Comparison of ENCODE assay signal across 17 cellular contexts in the genomic region with DNA sequence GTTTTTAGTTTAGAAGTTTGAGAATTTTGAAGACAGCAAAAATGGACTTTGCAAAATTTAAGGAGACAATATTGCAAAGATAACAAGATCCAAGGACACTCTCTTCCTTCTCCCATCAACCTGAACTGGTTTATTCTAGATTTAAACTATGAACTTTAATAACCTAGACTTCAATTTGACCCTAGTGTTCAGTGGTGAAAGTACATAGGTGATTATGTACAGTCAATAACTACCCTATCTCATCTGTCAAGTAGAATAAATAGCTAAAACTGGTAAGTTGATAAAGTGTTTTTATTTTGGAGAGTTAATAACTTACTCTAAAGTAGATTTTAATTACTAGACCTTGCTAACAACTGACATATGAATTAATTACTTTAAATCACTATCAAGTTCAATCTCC. TPM values are rescaled to one million over a fixed set of nuclear protein-coding genes. Genes with fewer than 3 reads are reported as not detected.
DNase-seq lines count a peak whose midpoint lies in the region; ATAC-seq and TF ChIP-seq lines count a peak whose summit lies in the region.
"Had no signal": no experiment of that assay in that cellular context is flagged by ENCODE, and none has a peak within 500 bp of the region (broad histone marks: within the 10 kb centered on the region; RNA-seq: fewer than 3 reads in every experiment).

No MANE protein-coding gene starts in this region.

- H3K27me3 Mint-ChIP-seq in HFFc6 (ENCODE audit: insufficient read depth) (no peaks in the 10 kb centered on the region), mesothelial cell of epicardium (ENCODE audit: low read depth) (no peaks in the 10 kb centered on the region), type B pancreatic cell (no peaks in the 10 kb centered on the region)
- no peaks in the 10 kb centered on the region for H3K27me3 Mint-ChIP-seq in stimulated activated naive CD8-positive, alpha-beta T cell treated with anti-CD3 and anti-CD28 coated beads, Interleukin-15, amount 100 ng/mL, for 72 hours
- no peaks in the 10 kb centered on the region for H3K27me3 Mint-ChIP-seq in stimulated activated memory B cell treated with anti-CD40 and anti-IgM and Interleukin-4, amounts not matched to agents 10 μg/mL and 1 μg/mL and 100 μg/mL, for 72 hours
- H3K27me3 Mint-ChIP-seq: CD4-positive, CD25-positive, alpha-beta regulatory T cell; CD8-positive, alpha-beta memory T cell had no signal

- ATAC-seq in stimulated activated naive CD8-positive, alpha-beta T cell treated with anti-CD3 and anti-CD28 coated beads, Interleukin-15, amount 100 ng/mL, for 72 hours, result no peak
- no peak for ATAC-seq in stimulated activated memory B cell treated with anti-CD40 and anti-IgM and Interleukin-4, amounts not matched to agents 10 μg/mL and 1 μg/mL and 100 μg/mL, for 72 hours
- ATAC-seq: HCT116 had no signal

- H3K36me3 Mint-ChIP-seq in HFFc6 (ENCODE audit: low read depth) (no peaks in the 10 kb centered on the region), mesothelial cell of epicardium (peaks cover 5% of the 10 kb centered on the region), type B pancreatic cell (peaks cover 5% of the 10 kb centered on the region)
- H3K36me3 Mint-ChIP-seq in stimulated activated memory B cell treated with anti-CD40 and anti-IgM and Interleukin-4, amounts not matched to agents 10 μg/mL and 1 μg/mL and 100 μg/mL, for 72 hours, result peaks cover 2% of the 10 kb centered on the region

- peak overlapping the region; percentile 55 for H3K27ac ChIP-seq in epithelial cell of prostate

- TF ChIP-seq CTCF in HFFc6 (IDR thresholded peaks at IDR 0.05) (peak; percentile 28; the same call in 1 of the 2 replicates), mesothelial cell of epicardium (IDR thresholded peaks at IDR 0.05; ENCODE audit: unreplicated experiment) (peak; percentile 25), type B pancreatic cell (conservative IDR thresholded peaks at IDR 0.05) (peak; percentile 40)

- DNase-seq in HFFc6 (no peak), epithelial cell of prostate (ENCODE audit: low read depth, low spot score) (no peak), mesothelial cell of epicardium (ENCODE audit: low spot score in 2 of 2, unreplicated experiment in 2 of 2) (no peak), type B pancreatic cell (ENCODE audit: extremely low spot score, unreplicated experiment) (no peak), ecto neural progenitor cell (ENCODE audit: low spot score) (no peak)
- no peak for DNase-seq in stimulated activated naive CD8-positive, alpha-beta T cell treated with anti-CD3 and anti-CD28 coated beads, Interleukin-15, amount 100 ng/mL, for 72 hours
- DNase-seq: ACHN; BE2C; C1 segment of cervical spinal cord; CD4-positive, CD25-positive, alpha-beta regulatory T cell; CD8-positive, alpha-beta memory T cell; COR-L47; GDM1; GOT3; H7 had no signal

- no peaks in the 10 kb centered on the region for H3K9me3 Mint-ChIP-seq in HFFc6
- H3K9me3 Mint-ChIP-seq in mesothelial cell of epicardium, result peaks cover 3% of the 10 kb centered on the region
- no peaks in the 10 kb centered on the region for H3K9me3 Mint-ChIP-seq in type B pancreatic cell
- peaks cover 0 to 1% of the 10 kb centered on the region in 2 donors for H3K9me3 Mint-ChIP-seq in stimulated activated naive CD8-positive, alpha-beta T cell treated with anti-CD3 and anti-CD28 coated beads, Interleukin-15, amount 100 ng/mL, for 72 hours
- H3K9me3 Mint-ChIP-seq in stimulated activated memory B cell treated with anti-CD40 and anti-IgM and Interleukin-4, amounts not matched to agents 10 μg/mL and 1 μg/mL and 100 μg/mL, for 72 hours, result no peaks in the 10 kb centered on the region
- H3K9me3 Mint-ChIP-seq: CD8-positive, alpha-beta memory T cell had no signal

- peaks cover 18% of the 10 kb centered on the region for H3K4me1 Mint-ChIP-seq in HFFc6 (ENCODE audit: low read depth)
- H3K4me1 Mint-ChIP-seq in mesothelial cell of epicardium, result peaks cover 4% of the 10 kb centered on the region
- H3K4me1 Mint-ChIP-seq in type B pancreatic cell (ENCODE audit: unreplicated experiment), result peaks cover 4% of the 10 kb centered on the region
- H3K4me1 Mint-ChIP-seq in stimulated activated naive CD8-positive, alpha-beta T cell treated with anti-CD3 and anti-CD28 coated beads, Interleukin-15, amount 100 ng/mL, for 72 hours, result peaks cover 6% of the 10 kb centered on the region
- H3K4me1 Mint-ChIP-seq in stimulated activated memory B cell treated with anti-CD40 and anti-IgM and Interleukin-4, amounts not matched to agents 10 μg/mL and 1 μg/mL and 100 μg/mL, for 72 hours, result no peaks in the 10 kb centered on the region
- H3K4me1 Mint-ChIP-seq: CD8-positive, alpha-beta memory T cell had no signal

- H3K27ac Mint-ChIP-seq in HFFc6 (no peak overlapping the region), mesothelial cell of epicardium (no peak overlapping the region), type B pancreatic cell (no peak overlapping the region)
- H3K27ac Mint-ChIP-seq in stimulated activated naive CD8-positive, alpha-beta T cell treated with anti-CD3 and anti-CD28 coated beads, Interleukin-15, amount 100 ng/mL, for 72 hours, result no peak overlapping the region
- no peak overlapping the region for H3K27ac Mint-ChIP-seq in stimulated activated memory B cell treated with anti-CD40 and anti-IgM and Interleukin-4, amounts not matched to agents 10 μg/mL and 1 μg/mL and 100 μg/mL, for 72 hours
- H3K27ac Mint-ChIP-seq: CD4-positive, CD25-positive, alpha-beta regulatory T cell; CD8-positive, alpha-beta memory T cell had no signal

- H3K4me3 Mint-ChIP-seq in HFFc6 (no peak overlapping the region), mesothelial cell of epicardium (no peak overlapping the region), type B pancreatic cell (no peak overlapping the region)
- H3K4me3 Mint-ChIP-seq in stimulated activated naive CD8-positive, alpha-beta T cell treated with anti-CD3 and anti-CD28 coated beads, Interleukin-15, amount 100 ng/mL, for 72 hours, result no peak overlapping the region
- no peak overlapping the region for H3K4me3 Mint-ChIP-seq in stimulated activated memory B cell treated with anti-CD40 and anti-IgM and Interleukin-4, amounts not matched to agents 10 μg/mL and 1 μg/mL and 100 μg/mL, for 72 hours
- H3K4me3 Mint-ChIP-seq: CD4-positive, CD25-positive, alpha-beta regulatory T cell; CD8-positive, alpha-beta memory T cell had no signal

RNA-seq across cellular contexts. Expression of gene NFE2L2, which starts 52.9 kb away (rescaled TPM):
- 10 to 100 TPM; 59.0 to 76.5 (median 67.8) TPM for total RNA-seq in HFFc6 (2021; fragmentation: NEBNext Ultra II Directional; extraction: Animal tissue kit (Norgen Biotek cat#: 25700))
- 93.1 to 93.9 TPM (median 93.3 TPM) in 3 replicates for total RNA-seq in mesothelial cell of epicardium
- total RNA-seq in type B pancreatic cell (ENCODE audit: low replicate concordance), result 74.7 and 95.0 TPM in 2 replicates
